Comparison of ENCODE assay signal across 28 cellular contexts in the genomic region with DNA sequence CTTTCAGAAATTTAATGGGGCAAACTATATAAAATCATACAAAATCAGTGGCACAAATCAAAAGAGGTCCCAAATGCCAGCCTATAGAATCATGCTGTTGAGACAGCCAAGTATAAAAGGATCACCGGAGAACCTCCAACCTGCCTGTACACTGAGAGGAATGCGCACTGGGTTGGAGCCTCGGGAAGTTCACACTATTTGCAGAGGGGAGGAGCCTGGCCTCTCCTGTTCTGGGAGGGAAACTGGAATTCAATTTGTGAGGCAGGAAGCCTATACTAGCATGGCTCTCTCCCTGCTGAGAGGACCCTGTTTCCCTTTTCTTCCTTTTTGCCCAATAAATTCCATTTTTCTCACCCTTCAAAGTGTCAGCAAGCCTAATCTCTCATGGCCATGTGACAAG.
"Had no signal": no experiment of that assay in that cellular context is flagged by ENCODE, and none has a peak within 500 bp of the region (broad histone marks: within the 10 kb centered on the region; RNA-seq: fewer than 3 reads in every experiment).

No MANE protein-coding gene starts in this region.

- H3K27ac Mint-ChIP-seq: activated CD8-positive, alpha-beta memory T cell treated with anti-CD3 and anti-CD28 coated beads, Interleukin-2, amount 10 ng/mL, durations not matched to agents 7 days and 5 days; activated naive CD4-positive, alpha-beta T cell treated with anti-CD3 and anti-CD28 coated beads, Interleukin-2, amount 50 U/mL, for 24 hours; activated T-cell treated with anti-CD3 and anti-CD28 coated beads, Interleukin-2, amount 50 U/mL, for 24 hours; activated T-helper 1 cell treated with anti-CD3 and anti-CD28 coated beads, Interleukin-12 subunit alpha, Interleukin-12 subunit beta, Interleukin-2, Interleukin-4 antibody, amounts not matched to agents 30 ng/mL and 10 ng/mL and 1 ng/mL, durations not matched to agents 14 hours and 24 hours and 36 hours; T-helper 1 cell treated with Interleukin-12 subunit alpha and Interleukin-12 subunit beta and Interleukin-4 antibody, amounts not matched to agents 30 μg/mL and 1 μg/mL, for 36 hours had no signal

- H3K27me3 ChIP-seq: ascending aorta, body of pancreas, MG63, Peyer's patch, SJSA1 had no signal

- H3K4me1 Mint-ChIP-seq: activated CD8-positive, alpha-beta memory T cell treated with anti-CD3 and anti-CD28 coated beads, Interleukin-2, amount 10 ng/mL, durations not matched to agents 7 days and 5 days; activated naive CD4-positive, alpha-beta T cell treated with anti-CD3 and anti-CD28 coated beads, Interleukin-2, amount 50 U/mL, for 24 hours had no signal

- H3K36me3 Mint-ChIP-seq: activated CD8-positive, alpha-beta memory T cell treated with anti-CD3 and anti-CD28 coated beads, Interleukin-2, amount 10 ng/mL, durations not matched to agents 7 days and 5 days; activated naive CD4-positive, alpha-beta T cell treated with anti-CD3 and anti-CD28 coated beads, Interleukin-2, amount 50 U/mL, for 24 hours had no signal

- H3K4me3 ChIP-seq: ascending aorta, body of pancreas, MG63, Peyer's patch, SJSA1 had no signal

- H3K27ac ChIP-seq: ascending aorta, body of pancreas, Peyer's patch, RWPE1, SJSA1 had no signal

- H3K9me3 ChIP-seq: ascending aorta, body of pancreas, MG63, Peyer's patch, SJSA1 had no signal

- H3K9me3 Mint-ChIP-seq: activated T-cell treated with anti-CD3 and anti-CD28 coated beads, Interleukin-2, amount 50 U/mL, for 24 hours; activated T-helper 1 cell treated with anti-CD3 and anti-CD28 coated beads, Interleukin-12 subunit alpha, Interleukin-12 subunit beta, Interleukin-2, Interleukin-4 antibody, amounts not matched to agents 30 ng/mL and 10 ng/mL and 1 ng/mL, durations not matched to agents 14 hours and 24 hours and 36 hours; T-helper 1 cell treated with Interleukin-12 subunit alpha and Interleukin-12 subunit beta and Interleukin-4 antibody, amounts not matched to agents 30 μg/mL and 1 μg/mL, for 36 hours had no signal

- ATAC-seq: activated CD8-positive, alpha-beta memory T cell treated with anti-CD3 and anti-CD28 coated beads, Interleukin-2, amount 10 ng/mL, durations not matched to agents 7 days and 5 days; body of pancreas; SK-N-SH treated with all-trans-retinoic acid at 6 μM for 48 hours had no signal

- DNase-seq: activated CD4-positive, alpha-beta T cell treated with anti-CD3 and anti-CD28 coated beads for 48 hours; activated CD4-positive, alpha-beta T cell treated with anti-CD3 and anti-CD28 coated beads, Interleukin-2, amount 50 U/mL, for 4 hours; activated CD4-positive, CD25-positive, alpha-beta regulatory T cell treated with anti-CD3 and anti-CD28 coated beads, Interleukin-2, amount 50 U/mL, for 72 hours; activated CD8-positive, alpha-beta memory T cell treated with anti-CD3 and anti-CD28 coated beads, Interleukin-2, amount 10 ng/mL, durations not matched to agents 7 days and 5 days; activated effector memory CD4-positive, alpha-beta T cell treated with Interleukin-2 at 50 U/mL for 16 hours; activated naive CD4-positive, alpha-beta T cell; activated T-cell treated with anti-CD3 and anti-CD28 coated beads, Interleukin-2, amount 50 U/mL, for 24 hours; amniotic stem cell; body of pancreas; MG63; MV-4-11; NCI-H1092 treated with DMSO at 0.1 percent for 48 hours; NCI-H1417 treated with DMSO at 0.1 percent for 48 hours; NCI-H1694; NCI-H2029; NCI-H510A treated with DMSO at 0.1 percent for 48 hours; NCI-H69; NK-92 treated with Interleukin-12 subunit alpha and Interleukin-12 subunit beta, amount 100 ng/mL, for 24 hours; OCI-M1; Peyer's patch; SHP77 had no signal

- H3K4me3 Mint-ChIP-seq: activated CD8-positive, alpha-beta memory T cell treated with anti-CD3 and anti-CD28 coated beads, Interleukin-2, amount 10 ng/mL, durations not matched to agents 7 days and 5 days; activated naive CD4-positive, alpha-beta T cell treated with anti-CD3 and anti-CD28 coated beads, Interleukin-2, amount 50 U/mL, for 24 hours; activated T-cell treated with anti-CD3 and anti-CD28 coated beads, Interleukin-2, amount 50 U/mL, for 24 hours; activated T-helper 1 cell treated with anti-CD3 and anti-CD28 coated beads, Interleukin-12 subunit alpha, Interleukin-12 subunit beta, Interleukin-2, Interleukin-4 antibody, amounts not matched to agents 30 ng/mL and 10 ng/mL and 1 ng/mL, durations not matched to agents 14 hours and 24 hours and 36 hours; T-helper 1 cell treated with Interleukin-12 subunit alpha and Interleukin-12 subunit beta and Interleukin-4 antibody, amounts not matched to agents 30 μg/mL and 1 μg/mL, for 36 hours had no signal

- H3K36me3 ChIP-seq: ascending aorta, MG63, Peyer's patch, SJSA1 had no signal

- H3K4me1 ChIP-seq: ascending aorta, body of pancreas, Peyer's patch, SJSA1 had no signal
